2 cellular contexts compared by ENCODE assay signal in the genomic region with DNA sequence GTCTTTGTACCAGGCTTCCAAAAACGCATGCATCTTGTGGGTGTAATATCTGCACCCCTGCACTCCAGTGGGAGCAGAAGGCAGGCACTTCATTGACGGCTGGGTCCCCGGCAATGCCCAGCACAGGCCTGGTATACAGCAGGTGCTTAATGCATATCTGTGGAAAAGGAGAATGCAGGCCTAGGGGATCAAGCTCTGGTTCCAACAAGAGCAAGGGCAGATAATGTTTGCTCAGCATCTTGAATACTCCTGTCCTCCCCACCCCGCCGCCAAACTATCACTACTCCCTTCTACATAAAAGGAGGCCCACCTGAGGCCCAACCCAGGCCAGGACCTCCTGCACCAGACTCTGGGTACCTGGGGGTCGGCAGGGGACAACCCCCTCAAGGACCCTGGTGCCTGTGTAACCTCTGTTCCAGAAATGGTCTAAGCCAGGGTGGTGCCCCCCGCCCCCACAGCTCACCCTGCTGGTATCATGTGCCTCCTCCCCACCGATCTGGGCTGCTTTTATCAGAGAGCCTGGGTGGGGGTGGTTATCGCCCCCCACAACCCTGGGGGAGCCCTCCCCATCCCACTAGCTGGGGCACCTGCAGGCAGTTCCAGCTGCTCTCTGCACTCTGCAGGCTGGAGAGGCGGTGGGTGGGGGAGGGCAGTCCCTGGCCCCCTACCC.
TF ChIP-seq lines count a peak whose summit lies in the region.

No MANE protein-coding gene starts in this region.

TF ChIP-seq in HCT116, 20 proteins besides CTCF, POLR2A, EP300 and RAD21:
- TF ChIP-seq EZH2phosphoT487 (IDR thresholded peaks at IDR 0.05; ENCODE audit: borderline replicate concordance) (no peak), SRF (IDR thresholded peaks at IDR 0.05; ENCODE audit: low read depth) (no peak), ZFX (IDR thresholded peaks at IDR 0.05) (no peak), CBX3 (IDR thresholded peaks at IDR 0.05; ENCODE audit: low read depth) (no peak), SP1 (IDR thresholded peaks at IDR 0.05; ENCODE audit: low read depth) (no peak), POLR2AphosphoS5 (IDR thresholded peaks at IDR 0.05; ENCODE audit: low read depth, low read length) (no peak), TCF7L2 (IDR thresholded peaks at IDR 0.05; ENCODE audit: borderline replicate concordance, extremely low read depth, insufficient read depth, insufficient read length) (no peak), ZNF274 (IDR thresholded peaks at IDR 0.05; ENCODE audit: low read depth, low read length) (no peak), YY1 (IDR thresholded peaks at IDR 0.05; ENCODE audit: extremely low read depth, insufficient replicate concordance, low read depth, low read length) (no peak)
- TF ChIP-seq, protein P1, sequence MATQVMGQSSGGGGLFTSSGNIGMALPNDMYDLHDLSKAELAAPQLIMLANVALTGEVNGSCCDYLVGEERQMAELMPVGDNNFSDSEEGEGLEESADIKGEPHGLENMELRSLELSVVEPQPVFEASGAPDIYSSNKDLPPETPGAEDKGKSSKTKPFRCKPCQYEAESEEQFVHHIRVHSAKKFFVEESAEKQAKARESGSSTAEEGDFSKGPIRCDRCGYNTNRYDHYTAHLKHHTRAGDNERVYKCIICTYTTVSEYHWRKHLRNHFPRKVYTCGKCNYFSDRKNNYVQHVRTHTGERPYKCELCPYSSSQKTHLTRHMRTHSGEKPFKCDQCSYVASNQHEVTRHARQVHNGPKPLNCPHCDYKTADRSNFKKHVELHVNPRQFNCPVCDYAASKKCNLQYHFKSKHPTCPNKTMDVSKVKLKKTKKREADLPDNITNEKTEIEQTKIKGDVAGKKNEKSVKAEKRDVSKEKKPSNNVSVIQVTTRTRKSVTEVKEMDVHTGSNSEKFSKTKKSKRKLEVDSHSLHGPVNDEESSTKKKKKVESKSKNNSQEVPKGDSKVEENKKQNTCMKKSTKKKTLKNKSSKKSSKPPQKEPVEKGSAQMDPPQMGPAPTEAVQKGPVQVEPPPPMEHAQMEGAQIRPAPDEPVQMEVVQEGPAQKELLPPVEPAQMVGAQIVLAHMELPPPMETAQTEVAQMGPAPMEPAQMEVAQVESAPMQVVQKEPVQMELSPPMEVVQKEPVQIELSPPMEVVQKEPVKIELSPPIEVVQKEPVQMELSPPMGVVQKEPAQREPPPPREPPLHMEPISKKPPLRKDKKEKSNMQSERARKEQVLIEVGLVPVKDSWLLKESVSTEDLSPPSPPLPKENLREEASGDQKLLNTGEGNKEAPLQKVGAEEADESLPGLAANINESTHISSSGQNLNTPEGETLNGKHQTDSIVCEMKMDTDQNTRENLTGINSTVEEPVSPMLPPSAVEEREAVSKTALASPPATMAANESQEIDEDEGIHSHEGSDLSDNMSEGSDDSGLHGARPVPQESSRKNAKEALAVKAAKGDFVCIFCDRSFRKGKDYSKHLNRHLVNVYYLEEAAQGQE (IDR thresholded peaks at IDR 0.05; ENCODE audit: low read depth) = no peak
- TF ChIP-seq, protein P2, sequence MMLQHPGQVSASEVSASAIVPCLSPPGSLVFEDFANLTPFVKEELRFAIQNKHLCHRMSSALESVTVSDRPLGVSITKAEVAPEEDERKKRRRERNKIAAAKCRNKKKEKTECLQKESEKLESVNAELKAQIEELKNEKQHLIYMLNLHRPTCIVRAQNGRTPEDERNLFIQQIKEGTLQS (IDR thresholded peaks at IDR 0.05) = no peak

TF ChIP-seq in H1, 55 proteins besides CTCF, POLR2A, EP300 and RAD21:
- TF ChIP-seq, protein P2 (IDR thresholded peaks at IDR 0.05; ENCODE audit: insufficient read depth, low read depth, low read length) = no peak
- TF ChIP-seq KDM1A (IDR thresholded peaks at IDR 0.05; ENCODE audit: borderline replicate concordance, low read length) (no peak), SP2 (IDR thresholded peaks at IDR 0.05; ENCODE audit: low read length) (no peak), JUN (IDR thresholded peaks at IDR 0.05; ENCODE audit: low read depth, low read length) (no peak), CHD2 (IDR thresholded peaks at IDR 0.05; ENCODE audit: low read length) (no peak), SAP30 (IDR thresholded peaks at IDR 0.05; ENCODE audit: insufficient read depth, insufficient replicate concordance, low read length) (no peak)
